10 cellular contexts compared by ENCODE assay signal in genomic region chr7:126450269-126450671, GRCh38.
DNase-seq lines count a peak whose midpoint lies in the region; ATAC-seq and TF ChIP-seq lines count a peak whose summit lies in the region.
"Had no signal": no experiment of that assay in that cellular context is flagged by ENCODE, and none has a peak within 500 bp of the region (broad histone marks: within the 10 kb centered on the region; RNA-seq: fewer than 3 reads in every experiment).

No MANE protein-coding gene starts in this region.

- WGBS in testis, 2 donors: 54 to 60% methylated on average over 4 of the region's 4 CpGs

- H3K27me3 ChIP-seq in DOHH2 (ENCODE audit: control insufficient read depth, low read length): no peaks in the 10 kb centered on the region
- no peaks in the 10 kb centered on the region for H3K27me3 ChIP-seq in testis
- H3K27me3 ChIP-seq: suprapubic skin had no signal

- ATAC-seq in GM19397 (IDR thresholded peaks at IDR 0.05; ENCODE audit: unreplicated experiment) (peak; percentile 94), HG02970 (IDR thresholded peaks at IDR 0.05; ENCODE audit: low FRiP score, unreplicated experiment) (peak; percentile 98)

- DNase-seq in NAMALWA (ENCODE audit: low spot score) (peak; percentile 54), anterior cingulate cortex (lab: John Stamatoyannopoulos, UW) (no peak), NCI-H748 treated with DMSO at 0.1 percent for 48 hours (lab: John Stamatoyannopoulos, UW) (no peak), testis (no peak), DMS153 (lab: John Stamatoyannopoulos, UW) (no peak)

- H3K36me3 ChIP-seq in DOHH2 (ENCODE audit: control insufficient read depth, low read length) (no peaks in the 10 kb centered on the region), testis (ENCODE audit: low read depth, missing control alignments) (no peaks in the 10 kb centered on the region)
- H3K36me3 ChIP-seq: suprapubic skin had no signal

- H4K20me1 ChIP-seq in DOHH2 (ENCODE audit: control insufficient read depth, insufficient read depth, low read depth, low read length): no peaks in the 10 kb centered on the region

- intact Hi-C loops in testis (cut with DNase I; ENCODE audit: low total_unique reads): no loop called here

- no peaks in the 10 kb centered on the region for H3K79me2 ChIP-seq in DOHH2 (ENCODE audit: control insufficient read depth, low read length)

- H3K4me2 ChIP-seq in DOHH2 (ENCODE audit: low read length): peak overlapping the region; percentile 56

- no peak for TF ChIP-seq POLR2A in testis (IDR thresholded peaks at IDR 0.05)

- no peaks in the 10 kb centered on the region for H3K9me3 ChIP-seq in DOHH2 (ENCODE audit: control insufficient read depth, insufficient read depth, low read length)
- H3K9me3 ChIP-seq in testis: no peaks in the 10 kb centered on the region
- H3K9me3 ChIP-seq: suprapubic skin had no signal

- H3K27ac ChIP-seq in DOHH2 (ENCODE audit: low read depth, low read length) (peak overlapping the region; percentile 14), testis (no peak overlapping the region)
- H3K27ac ChIP-seq: suprapubic skin had no signal

- H3K4me3 ChIP-seq in DOHH2 (ENCODE audit: low read length): peak overlapping the region; percentile 39
- no peak overlapping the region for H3K4me3 ChIP-seq in testis
- H3K4me3 ChIP-seq: lung, suprapubic skin had no signal

- no peaks in the 10 kb centered on the region for H3F3A ChIP-seq in DOHH2 (ENCODE audit: control insufficient read depth, insufficient read depth)

- no peak for TF ChIP-seq CTCF in DOHH2 (IDR thresholded peaks at IDR 0.05; ENCODE audit: low read depth, low read length, poor library complexity, severe bottlenecking)
- TF ChIP-seq CTCF in testis (IDR thresholded peaks at IDR 0.05): no peak

- H3K9me2 ChIP-seq in DOHH2 (replicated peaks; ENCODE audit: control insufficient read depth, low read length): no peaks in the 10 kb centered on the region

- H3K4me1 ChIP-seq in DOHH2 (ENCODE audit: control insufficient read depth, low read length): peaks cover 17% of the 10 kb centered on the region
- H3K4me1 ChIP-seq in testis: no peaks in the 10 kb centered on the region
- H3K4me1 ChIP-seq: suprapubic skin had no signal
